In the genomic region with DNA sequence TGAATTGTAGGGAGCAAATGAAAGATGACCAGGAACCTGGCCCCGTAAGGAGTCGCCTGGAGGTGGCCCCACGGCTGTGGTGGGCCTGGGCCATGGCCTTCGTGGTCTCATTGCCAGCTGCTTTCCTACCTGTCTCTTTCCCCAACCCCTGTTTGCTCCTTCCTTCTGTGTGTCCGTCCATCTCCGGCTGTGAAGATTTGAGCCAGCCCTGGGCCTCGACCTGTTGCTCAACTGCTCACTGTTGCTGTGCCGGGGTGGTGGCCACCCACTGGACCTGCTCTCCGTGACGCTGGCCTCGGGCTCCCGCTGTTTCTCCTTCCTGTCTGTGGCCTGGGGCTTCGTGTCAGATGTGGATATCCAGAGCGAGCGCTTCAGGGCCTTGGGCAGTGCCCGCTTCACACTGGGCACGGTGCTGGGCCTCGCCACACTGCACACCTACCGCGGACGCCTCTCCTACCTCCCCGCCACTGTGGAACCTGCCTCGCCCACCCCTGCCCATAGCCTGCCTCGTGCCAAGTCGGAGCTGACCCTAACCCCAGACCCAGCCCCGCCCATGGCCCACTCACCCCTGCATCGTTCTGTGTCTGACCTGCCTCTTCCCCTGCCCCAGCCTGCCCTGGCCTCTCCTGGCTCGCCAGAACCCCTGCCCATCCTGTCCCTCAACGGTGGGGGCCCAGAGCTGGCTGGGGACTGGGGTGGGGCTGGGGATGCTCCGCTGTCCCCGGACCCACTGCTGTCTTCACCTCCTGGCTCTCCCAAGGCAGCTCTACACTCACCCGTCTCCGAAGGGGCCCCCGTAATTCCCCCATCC, we compare ENCODE assay signal across 1 cellular context.
TF ChIP-seq lines count a peak whose summit lies in the region.

No MANE protein-coding gene starts in this region.

TF ChIP-seq in HEK293, 187 proteins besides CTCF, POLR2A, EP300 and RAD21 (continued from another document):
- TF ChIP-seq, protein P1, sequence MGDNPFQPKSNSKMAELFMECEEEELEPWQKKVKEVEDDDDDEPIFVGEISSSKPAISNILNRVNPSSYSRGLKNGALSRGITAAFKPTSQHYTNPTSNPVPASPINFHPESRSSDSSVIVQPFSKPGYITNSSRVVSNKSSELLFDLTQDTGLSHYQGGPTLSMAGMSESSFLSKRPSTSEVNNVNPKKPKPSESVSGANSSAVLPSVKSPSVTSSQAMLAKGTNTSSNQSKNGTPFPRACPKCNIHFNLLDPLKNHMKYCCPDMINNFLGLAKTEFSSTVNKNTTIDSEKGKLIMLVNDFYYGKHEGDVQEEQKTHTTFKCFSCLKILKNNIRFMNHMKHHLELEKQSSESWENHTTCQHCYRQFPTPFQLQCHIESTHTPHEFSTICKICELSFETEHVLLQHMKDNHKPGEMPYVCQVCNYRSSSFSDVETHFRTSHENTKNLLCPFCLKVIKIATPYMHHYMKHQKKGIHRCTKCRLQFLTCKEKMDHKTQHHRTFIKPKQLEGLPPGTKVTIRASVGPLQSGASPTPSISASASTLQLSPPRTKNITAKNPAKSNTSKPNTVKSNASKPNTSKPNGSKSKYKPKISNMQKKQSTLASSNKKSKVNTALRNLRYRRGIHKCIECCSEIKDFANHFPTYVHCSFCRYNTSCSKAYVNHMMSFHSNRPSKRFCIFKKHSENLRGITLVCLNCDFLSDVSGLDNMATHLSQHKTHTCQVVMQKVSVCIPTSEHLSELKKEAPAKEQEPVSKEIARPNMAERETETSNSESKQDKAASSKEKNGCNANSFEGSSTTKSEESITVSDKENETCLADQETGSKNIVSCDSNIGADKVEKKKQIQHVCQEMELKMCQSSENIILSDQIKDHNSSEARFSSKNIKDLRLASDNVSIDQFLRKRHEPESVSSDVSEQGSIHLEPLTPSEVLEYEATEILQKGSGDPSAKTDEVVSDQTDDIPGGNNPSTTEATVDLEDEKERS (tag by site-specific recombination; IDR thresholded peaks at IDR 0.05), result no peak
- no peak for TF ChIP-seq ZNF324 (tag by site-specific recombination; IDR thresholded peaks at IDR 0.05)
- no peak for TF ChIP-seq BCL11B (tag by site-specific recombination; IDR thresholded peaks at IDR 0.05; ENCODE audit: low read depth)
- TF ChIP-seq ZSCAN23 (tag by site-specific recombination; IDR thresholded peaks at IDR 0.05), result no peak
- TF ChIP-seq, protein P2, sequence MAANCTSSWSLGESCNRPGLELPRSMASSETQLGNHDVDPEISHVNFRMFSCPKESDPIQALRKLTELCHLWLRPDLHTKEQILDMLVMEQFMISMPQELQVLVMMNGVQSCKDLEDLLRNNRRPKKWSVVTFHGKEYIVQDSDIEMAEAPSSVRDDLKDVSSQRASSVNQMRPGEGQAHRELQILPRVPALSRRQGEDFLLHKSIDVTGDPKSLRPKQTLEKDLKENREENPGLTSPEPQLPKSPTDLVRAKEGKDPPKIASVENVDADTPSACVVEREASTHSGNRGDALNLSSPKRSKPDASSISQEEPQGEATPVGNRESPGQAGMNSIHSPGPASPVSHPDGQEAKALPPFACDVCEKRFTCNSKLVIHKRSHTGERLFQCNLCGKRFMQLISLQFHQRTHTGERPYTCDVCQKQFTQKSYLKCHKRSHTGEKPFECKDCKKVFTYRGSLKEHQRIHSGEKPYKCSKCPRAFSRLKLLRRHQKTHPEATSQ (tag by site-specific recombination; IDR thresholded peaks at IDR 0.05), result no peak
- no peak for TF ChIP-seq ZNF501 (tag by site-specific recombination; IDR thresholded peaks at IDR 0.05)
- TF ChIP-seq, protein P3, sequence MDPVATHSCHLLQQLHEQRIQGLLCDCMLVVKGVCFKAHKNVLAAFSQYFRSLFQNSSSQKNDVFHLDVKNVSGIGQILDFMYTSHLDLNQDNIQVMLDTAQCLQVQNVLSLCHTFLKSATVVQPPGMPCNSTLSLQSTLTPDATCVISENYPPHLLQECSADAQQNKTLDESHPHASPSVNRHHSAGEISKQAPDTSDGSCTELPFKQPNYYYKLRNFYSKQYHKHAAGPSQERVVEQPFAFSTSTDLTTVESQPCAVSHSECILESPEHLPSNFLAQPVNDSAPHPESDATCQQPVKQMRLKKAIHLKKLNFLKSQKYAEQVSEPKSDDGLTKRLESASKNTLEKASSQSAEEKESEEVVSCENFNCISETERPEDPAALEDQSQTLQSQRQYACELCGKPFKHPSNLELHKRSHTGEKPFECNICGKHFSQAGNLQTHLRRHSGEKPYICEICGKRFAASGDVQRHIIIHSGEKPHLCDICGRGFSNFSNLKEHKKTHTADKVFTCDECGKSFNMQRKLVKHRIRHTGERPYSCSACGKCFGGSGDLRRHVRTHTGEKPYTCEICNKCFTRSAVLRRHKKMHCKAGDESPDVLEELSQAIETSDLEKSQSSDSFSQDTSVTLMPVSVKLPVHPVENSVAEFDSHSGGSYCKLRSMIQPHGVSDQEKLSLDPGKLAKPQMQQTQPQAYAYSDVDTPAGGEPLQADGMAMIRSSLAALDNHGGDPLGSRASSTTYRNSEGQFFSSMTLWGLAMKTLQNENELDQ (tag by site-specific recombination; IDR thresholded peaks at IDR 0.05; ENCODE audit: low read depth), result no peak
- no peak for TF ChIP-seq ZBTB1 (tag by site-specific recombination; IDR thresholded peaks at IDR 0.05)
- TF ChIP-seq, protein P4, sequence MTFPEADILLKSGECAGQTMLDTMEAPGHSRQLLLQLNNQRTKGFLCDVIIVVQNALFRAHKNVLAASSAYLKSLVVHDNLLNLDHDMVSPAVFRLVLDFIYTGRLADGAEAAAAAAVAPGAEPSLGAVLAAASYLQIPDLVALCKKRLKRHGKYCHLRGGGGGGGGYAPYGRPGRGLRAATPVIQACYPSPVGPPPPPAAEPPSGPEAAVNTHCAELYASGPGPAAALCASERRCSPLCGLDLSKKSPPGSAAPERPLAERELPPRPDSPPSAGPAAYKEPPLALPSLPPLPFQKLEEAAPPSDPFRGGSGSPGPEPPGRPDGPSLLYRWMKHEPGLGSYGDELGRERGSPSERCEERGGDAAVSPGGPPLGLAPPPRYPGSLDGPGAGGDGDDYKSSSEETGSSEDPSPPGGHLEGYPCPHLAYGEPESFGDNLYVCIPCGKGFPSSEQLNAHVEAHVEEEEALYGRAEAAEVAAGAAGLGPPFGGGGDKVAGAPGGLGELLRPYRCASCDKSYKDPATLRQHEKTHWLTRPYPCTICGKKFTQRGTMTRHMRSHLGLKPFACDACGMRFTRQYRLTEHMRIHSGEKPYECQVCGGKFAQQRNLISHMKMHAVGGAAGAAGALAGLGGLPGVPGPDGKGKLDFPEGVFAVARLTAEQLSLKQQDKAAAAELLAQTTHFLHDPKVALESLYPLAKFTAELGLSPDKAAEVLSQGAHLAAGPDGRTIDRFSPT (tag by site-specific recombination; IDR thresholded peaks at IDR 0.05), result peak; percentile 57; the same call in 1 of the 2 replicates
- no peak for TF ChIP-seq ZNF664 (tag by site-specific recombination; IDR thresholded peaks at IDR 0.05)
- no peak for TF ChIP-seq ZNF610 (tag by site-specific recombination; IDR thresholded peaks at IDR 0.05; ENCODE audit: borderline replicate concordance)
- TF ChIP-seq MEIS1 (CRISPR knock-in tag; IDR thresholded peaks at IDR 0.05; ENCODE audit: borderline replicate concordance), result no peak
- TF ChIP-seq, protein P5, sequence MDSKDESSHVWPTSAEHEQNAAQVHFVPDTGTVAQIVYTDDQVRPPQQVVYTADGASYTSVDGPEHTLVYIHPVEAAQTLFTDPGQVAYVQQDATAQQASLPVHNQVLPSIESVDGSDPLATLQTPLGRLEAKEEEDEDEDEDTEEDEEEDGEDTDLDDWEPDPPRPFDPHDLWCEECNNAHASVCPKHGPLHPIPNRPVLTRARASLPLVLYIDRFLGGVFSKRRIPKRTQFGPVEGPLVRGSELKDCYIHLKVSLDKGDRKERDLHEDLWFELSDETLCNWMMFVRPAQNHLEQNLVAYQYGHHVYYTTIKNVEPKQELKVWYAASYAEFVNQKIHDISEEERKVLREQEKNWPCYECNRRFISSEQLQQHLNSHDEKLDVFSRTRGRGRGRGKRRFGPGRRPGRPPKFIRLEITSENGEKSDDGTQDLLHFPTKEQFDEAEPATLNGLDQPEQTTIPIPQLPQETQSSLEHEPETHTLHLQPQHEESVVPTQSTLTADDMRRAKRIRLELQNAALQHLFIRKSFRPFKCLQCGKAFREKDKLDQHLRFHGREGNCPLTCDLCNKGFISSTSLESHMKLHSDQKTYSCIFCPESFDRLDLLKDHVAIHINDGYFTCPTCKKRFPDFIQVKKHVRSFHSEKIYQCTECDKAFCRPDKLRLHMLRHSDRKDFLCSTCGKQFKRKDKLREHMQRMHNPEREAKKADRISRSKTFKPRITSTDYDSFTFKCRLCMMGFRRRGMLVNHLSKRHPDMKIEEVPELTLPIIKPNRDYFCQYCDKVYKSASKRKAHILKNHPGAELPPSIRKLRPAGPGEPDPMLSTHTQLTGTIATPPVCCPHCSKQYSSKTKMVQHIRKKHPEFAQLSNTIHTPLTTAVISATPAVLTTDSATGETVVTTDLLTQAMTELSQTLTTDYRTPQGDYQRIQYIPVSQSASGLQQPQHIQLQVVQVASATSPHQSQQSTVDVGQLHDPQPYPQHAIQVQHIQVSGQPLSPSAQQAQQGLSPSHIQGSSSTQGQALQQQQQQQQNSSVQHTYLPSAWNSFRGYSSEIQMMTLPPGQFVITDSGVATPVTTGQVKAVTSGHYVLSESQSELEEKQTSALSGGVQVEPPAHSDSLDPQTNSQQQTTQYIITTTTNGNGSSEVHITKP (tag by site-specific recombination; IDR thresholded peaks at IDR 0.05), result no peak
- no peak for TF ChIP-seq IKZF3 (tag by site-specific recombination; IDR thresholded peaks at IDR 0.05)
- TF ChIP-seq, protein P6, sequence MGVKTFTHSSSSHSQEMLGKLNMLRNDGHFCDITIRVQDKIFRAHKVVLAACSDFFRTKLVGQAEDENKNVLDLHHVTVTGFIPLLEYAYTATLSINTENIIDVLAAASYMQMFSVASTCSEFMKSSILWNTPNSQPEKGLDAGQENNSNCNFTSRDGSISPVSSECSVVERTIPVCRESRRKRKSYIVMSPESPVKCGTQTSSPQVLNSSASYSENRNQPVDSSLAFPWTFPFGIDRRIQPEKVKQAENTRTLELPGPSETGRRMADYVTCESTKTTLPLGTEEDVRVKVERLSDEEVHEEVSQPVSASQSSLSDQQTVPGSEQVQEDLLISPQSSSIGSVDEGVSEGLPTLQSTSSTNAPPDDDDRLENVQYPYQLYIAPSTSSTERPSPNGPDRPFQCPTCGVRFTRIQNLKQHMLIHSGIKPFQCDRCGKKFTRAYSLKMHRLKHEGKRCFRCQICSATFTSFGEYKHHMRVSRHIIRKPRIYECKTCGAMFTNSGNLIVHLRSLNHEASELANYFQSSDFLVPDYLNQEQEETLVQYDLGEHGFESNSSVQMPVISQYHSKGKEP (tag by site-specific recombination; IDR thresholded peaks at IDR 0.05), result no peak
- no peak for TF ChIP-seq ZNF292 (tag by site-specific recombination; IDR thresholded peaks at IDR 0.05; ENCODE audit: borderline replicate concordance, low read depth)
- TF ChIP-seq ZNF549 (tag by site-specific recombination; IDR thresholded peaks at IDR 0.05), result no peak
- TF ChIP-seq ZXDB (tag by site-specific recombination; IDR thresholded peaks at IDR 0.05), result no peak
